ENCODE assay signal across 8 cellular contexts in genomic region chr17:27651411-27652345, GRCh38. TPM values are rescaled to one million over a fixed set of nuclear protein-coding genes. Genes with fewer than 3 reads are reported as not detected.
DNase-seq lines count a peak whose midpoint lies in the region; ATAC-seq and TF ChIP-seq lines count a peak whose summit lies in the region.

No MANE protein-coding gene starts in this region.

- POLR2A ChIA-PET in OCI-LY7 (lab: Charles Lee), result interaction anchor here (0.5 kb wide), 1 partner anchor 151 kb away, joined by 7 read pairs; no protein-coding TSS in a partner anchor

- no peaks in the 10 kb centered on the region for H3K9me3 ChIP-seq in OCI-LY7 (ENCODE audit: low read length)
- no peaks in the 10 kb centered on the region for H3K9me3 ChIP-seq in trophoblast cell (ENCODE audit: insufficient read depth, low read depth, low read length)

- H3K23ac ChIP-seq in trophoblast cell (ENCODE audit: low read length), result no peak overlapping the region

- H3K4me1 ChIP-seq in OCI-LY7 (ENCODE audit: insufficient read depth, low read length, poor library complexity, severe bottlenecking) (peaks cover 4% of the 10 kb centered on the region), trophoblast cell (ENCODE audit: control insufficient read depth in 1 of 2, insufficient read depth in 2 of 2, low read length in 2 of 2) (no peaks in the 10 kb centered on the region)

- H4K91ac ChIP-seq in trophoblast cell (ENCODE audit: low read depth, low read length), result no peak overlapping the region

- DNase-seq in NCI-H2171 treated with DMSO at 0.1 percent for 48 hours (lab: John Stamatoyannopoulos, UW) (peak; percentile 44), NCI-H2171 (lab: John Stamatoyannopoulos, UW) (no peak), OCI-LY7 (ENCODE audit: low spot score) (peak; percentile 33), activated T-helper 1 cell treated with Interleukin-2 at 50 U/mL for 16 hours (ENCODE audit: low read depth) (peak; percentile 35), fibroblast of the conjunctiva (ENCODE audit: low read depth) (peak; percentile 12), trophoblast cell (peak; percentile 26 to 76), ureter (ENCODE audit: low spot score) (peak; percentile 67)

- CTCF ChIA-PET in OCI-LY7 (lab: Charles Lee; ENCODE audit: unreplicated experiment), result interaction anchor here (1.0 kb wide), 1 partner anchor 105 kb away, joined by 3 read pairs; no protein-coding TSS in a partner anchor

- no peak overlapping the region for H2AK5ac ChIP-seq in trophoblast cell (ENCODE audit: low read length)

- H3K27ac ChIP-seq in OCI-LY7 (ENCODE audit: low read depth, low read length, poor library complexity, severe bottlenecking) (no peak overlapping the region), trophoblast cell (ENCODE audit: low read depth, low read length) (no peak overlapping the region)

- no peak overlapping the region for H4K12ac ChIP-seq in trophoblast cell (ENCODE audit: low read depth, low read length)

- no peak overlapping the region for H3K14ac ChIP-seq in trophoblast cell (ENCODE audit: low read length)

- intact Hi-C loops in OCI-LY7 (cut with micrococcal nuclease; ENCODE audit: unreplicated experiment), result loop anchor here (1.0 to 10.0 kb wide), 3 partner anchors 48 to 414 kb away; no protein-coding TSS in a partner anchor

- WGBS in trophoblast cell (ENCODE audit: extremely low coverage, insufficient coverage, insufficient read length), result no CpG with 5 or more reads among the region's 16 CpGs

- H3K4me2 ChIP-seq in OCI-LY7 (ENCODE audit: low read length) (no peak overlapping the region), trophoblast cell (ENCODE audit: low read length) (no peak overlapping the region)

- H2BK5ac ChIP-seq in trophoblast cell (ENCODE audit: low read depth, low read length, poor library complexity), result no peak overlapping the region

- no peak overlapping the region for H2BK120ac ChIP-seq in trophoblast cell (ENCODE audit: insufficient read depth, low read length, poor library complexity)

- H3K18ac ChIP-seq in trophoblast cell (ENCODE audit: low read length), result no peak overlapping the region

- no TSS peak for BruUV-seq in OCI-LY7 (replicated peaks; lab: Mats Ljungman, UMichigan)

- H3K4ac ChIP-seq in trophoblast cell (ENCODE audit: low read depth, low read length), result no peak overlapping the region

- H2AFZ ChIP-seq in OCI-LY7 (ENCODE audit: low read length) (no peak overlapping the region), trophoblast cell (ENCODE audit: insufficient read depth, low read length, poor library complexity) (no peak overlapping the region)

- H3K79me1 ChIP-seq in trophoblast cell (ENCODE audit: low read length), result no peaks in the 10 kb centered on the region

- no peaks in the 10 kb centered on the region for H3K9me2 ChIP-seq in OCI-LY7 (ENCODE audit: insufficient read depth, low read length)

- no peak for ATAC-seq in GM21390 (IDR thresholded peaks at IDR 0.05; ENCODE audit: unreplicated experiment)

- no peaks in the 10 kb centered on the region for H3K36me3 ChIP-seq in OCI-LY7 (ENCODE audit: insufficient read depth, low read length)
- no peaks in the 10 kb centered on the region for H3K36me3 ChIP-seq in trophoblast cell (ENCODE audit: control insufficient read depth in 1 of 2, insufficient read depth in 2 of 2, low read length in 2 of 2)

- TF ChIP-seq CTCF in OCI-LY7 (conservative IDR thresholded peaks at IDR 0.05; ENCODE audit: low read length), result peak; percentile 78

- no peaks in the 10 kb centered on the region for H4K20me1 ChIP-seq in OCI-LY7 (ENCODE audit: insufficient read depth, low read length)

- no peak overlapping the region for H3K4me3 ChIP-seq in OCI-LY7 (ENCODE audit: low read depth, low read length, poor library complexity, severe bottlenecking)
- no peak overlapping the region for H3K4me3 ChIP-seq in trophoblast cell (ENCODE audit: low read depth, low read length)

- H3K79me2 ChIP-seq in OCI-LY7 (ENCODE audit: insufficient read depth, low read depth, low read length), result no peaks in the 10 kb centered on the region
- H3K79me2 ChIP-seq in trophoblast cell (ENCODE audit: control insufficient read depth, insufficient read depth, low read length, poor library complexity), result no peaks in the 10 kb centered on the region

- H3K9ac ChIP-seq in trophoblast cell (ENCODE audit: low read length), result no peak overlapping the region

- H4K8ac ChIP-seq in trophoblast cell (ENCODE audit: low read depth, low read length), result no peak overlapping the region

- no peaks in the 10 kb centered on the region for H3K27me3 ChIP-seq in trophoblast cell (ENCODE audit: insufficient read depth, low read length)

- H2BK12ac ChIP-seq in trophoblast cell (ENCODE audit: low read length), result no peak overlapping the region

RNA-seq across cellular contexts. Expression of gene LGALS9, which starts 20.7 kb away (rescaled TPM):
- total RNA-seq in OCI-LY7 (2014; rRNA removed; shearing (Covaris generic)), result 0.67 and 2.2 TPM in 2 replicates
- total RNA-seq in OCI-LY7 (2022) (4.2 and 4.4 TPM in 2 replicates), ureter (80.7 TPM)
- 4.2 and 5.3 TPM in 2 replicates for polyA plus RNA-seq in trophoblast cell (2013)

Comparison
In these comparisons a context has a peak if more than half of its experiments do, and no peak if none do; other contexts are left out.
1. RNA of gene LGALS9, which starts 20.7 kb away (total RNA-seq): 80.7 TPM in ureter (single experiment); 0.67 to 4.4 TPM in OCI-LY7; every median in the first group is over 10 times any median in the second.